In genomic region chr15:74798388-74799254, GRCh38 we compare ENCODE assay signal across 10 cellular contexts. TPM values are rescaled to one million over a fixed set of nuclear protein-coding genes. Genes with fewer than 3 reads are reported as not detected.
A peak's percentile ranks its signal among the peaks of the same experiment; 100 is the strongest.
DNase-seq lines count a peak whose midpoint lies in the region; ATAC-seq and TF ChIP-seq lines count a peak whose summit lies in the region.
"Had no signal": no experiment of that assay in that cellular context is flagged by ENCODE, and none has a peak within 500 bp of the region (broad histone marks: within the 10 kb centered on the region; RNA-seq: fewer than 3 reads in every experiment).

No MANE protein-coding gene starts in this region.

- no TSS peak for BruUV-seq in Calu3 (replicated peaks; lab: Mats Ljungman, UMichigan)

- DNase-seq in CD4-positive, alpha-beta T cell, result no peak
- DNase-seq in mesothelial cell of epicardium (ENCODE audit: low spot score in 2 of 2, unreplicated experiment in 2 of 2), result no peak
- no peak for DNase-seq in Calu3
- no peak for DNase-seq in midbrain (lab: John Stamatoyannopoulos, UW)
- DNase-seq in WTC11 (ENCODE audit: low spot score), result no peak
- DNase-seq: DMS 273 treated with DMSO at 0.1 percent for 48 hours had no signal

- no peak overlapping the region for H3K4me3 ChIP-seq in HEK293 (ENCODE audit: low read depth, low read length)

- H3K36me3 Mint-ChIP-seq in CD4-positive, alpha-beta T cell (ENCODE audit: low read depth), result peaks cover 77% of the 10 kb centered on the region
- H3K36me3 Mint-ChIP-seq in mesothelial cell of epicardium (peaks cover 3% of the 10 kb centered on the region), Calu3 (ENCODE audit: insufficient read depth, unreplicated experiment) (peaks cover 31% of the 10 kb centered on the region), WTC11 (peaks cover 7% of the 10 kb centered on the region; the same call in 1 of the 2 replicates)

- intact Hi-C loops in CD4-positive, alpha-beta T cell (cut with DNase I, micrococcal nuclease), result loop anchor here in 1 of 2 experiments (5.0 kb wide), 1 partner anchor 154 kb away; no protein-coding TSS in a partner anchor
- intact Hi-C loops in Calu3 (cut with micrococcal nuclease; ENCODE audit: unreplicated experiment), result no loop called here

- CTCF ChIA-PET in CD4-positive, alpha-beta T cell (lab: Charles Lee), result interaction anchor here (1.5 to 14.8 kb wide), 5 partner anchors 8 to 151 kb away, joined by 5 to 353 read pairs (median 34); partner anchors contain the start of gene CSK
- CTCF ChIA-PET in HEK293 (lab: Yijun Ruan, JAX) (interaction anchor here (0.5 to 25.7 kb wide), 12 partner anchors 11 to 955 kb away, joined by 3 to 649 read pairs (median 6); partner anchors contain the start of gene CSK), Calu3 (lab: Charles Lee) (interaction anchor here (0.6 to 2.2 kb wide), 3 partner anchors 11 to 124 kb away, joined by 3 to 7 read pairs (median 5); no protein-coding TSS in a partner anchor), WTC11 (lab: Charles Lee) (interaction anchor here (0.6 to 4.9 kb wide), 17 partner anchors 9 to 168 kb away, joined by 3 to 101 read pairs (median 7); partner anchors contain the start of genes CPLX3 and CSK)

- H3K27me3 ChIP-seq in CD4-positive, alpha-beta T cell (ENCODE audit: control insufficient read depth, insufficient read depth, low read length), result no peaks in the 10 kb centered on the region

- H3K27ac Mint-ChIP-seq in CD4-positive, alpha-beta T cell, result peak overlapping the region; percentile 93
- H3K27ac Mint-ChIP-seq in mesothelial cell of epicardium (peak overlapping the region; percentile 36), Calu3 (ENCODE audit: unreplicated experiment) (no peak overlapping the region), WTC11 (no peak overlapping the region; the same call in 1 of the 2 replicates)

- peaks cover 61% of the 10 kb centered on the region for H3K4me1 Mint-ChIP-seq in CD4-positive, alpha-beta T cell (ENCODE audit: low read depth)
- no peaks in the 10 kb centered on the region for H3K4me1 Mint-ChIP-seq in mesothelial cell of epicardium
- no peaks in the 10 kb centered on the region for H3K4me1 Mint-ChIP-seq in Calu3 (ENCODE audit: low read depth, unreplicated experiment)
- H3K4me1 Mint-ChIP-seq in WTC11, result 0 out of 2 replicates have a peak, but pooled peaks cover 2% of the 10 kb centered on the region

- H3K9me3 ChIP-seq in CD4-positive, alpha-beta T cell (ENCODE audit: control insufficient read depth, low read length), result no peaks in the 10 kb centered on the region
- H3K9me3 ChIP-seq in HEK293 (ENCODE audit: control insufficient read depth, insufficient read depth, low read depth, low read length), result no peaks in the 10 kb centered on the region

- peak overlapping the region; percentile 65 for H3K4me3 Mint-ChIP-seq in CD4-positive, alpha-beta T cell
- H3K4me3 Mint-ChIP-seq in mesothelial cell of epicardium (no peak overlapping the region), Calu3 (ENCODE audit: low read depth, unreplicated experiment) (no peak overlapping the region), WTC11 (no peak overlapping the region)

- no peaks in the 10 kb centered on the region for H3K4me1 ChIP-seq in HEK293 (ENCODE audit: control insufficient read depth, insufficient read depth, low read length)

- ATAC-seq in CD4-positive, alpha-beta T cell (ENCODE audit: poor library complexity), result no peak
- no peak for ATAC-seq in SK-N-SH treated with all-trans-retinoic acid at 6 μM for 48 hours
- ATAC-seq in WTC11, result no peak

- H3K9me3 Mint-ChIP-seq in CD4-positive, alpha-beta T cell, result no peaks in the 10 kb centered on the region
- H3K9me3 Mint-ChIP-seq in mesothelial cell of epicardium (no peaks in the 10 kb centered on the region), Calu3 (ENCODE audit: low read depth, unreplicated experiment) (no peaks in the 10 kb centered on the region), WTC11 (no peaks in the 10 kb centered on the region)

- POLR2A ChIA-PET in CD4-positive, alpha-beta T cell (lab: Charles Lee), result interaction anchor here (33.5 kb wide), 1 partner anchor 19 kb away, joined by 925 read pairs; the partner anchor contains the start of gene CSK
- POLR2A ChIA-PET in HEK293 (lab: Yijun Ruan, JAX), result no interaction called here
- POLR2A ChIA-PET in WTC11 (lab: Charles Lee), result no interaction called here

- peak overlapping the region; percentile 90 for H3K27ac ChIP-seq in CD4-positive, alpha-beta T cell (ENCODE audit: low read depth, low read length)
- no peak overlapping the region for H3K27ac ChIP-seq in HEK293 (ENCODE audit: extremely low read depth, low read depth, low read length)
- H3K27ac ChIP-seq in angular gyrus (ENCODE audit: low read depth, low read length), result peak overlapping the region; percentile 3

- TF ChIP-seq CTCF in CD4-positive, alpha-beta T cell (IDR thresholded peaks at IDR 0.05), result no peak
- TF ChIP-seq CTCF in HEK293 (tag by site-specific recombination; IDR thresholded peaks at IDR 0.05), result no peak
- no peak for TF ChIP-seq CTCF in mesothelial cell of epicardium (IDR thresholded peaks at IDR 0.05; ENCODE audit: unreplicated experiment)
- TF ChIP-seq CTCF in Calu3 (IDR thresholded peaks at IDR 0.05; ENCODE audit: unreplicated experiment), result no peak
- no peak for TF ChIP-seq CTCF in WTC11 (IDR thresholded peaks at IDR 0.05)

- peaks cover 20 to 66% of the 10 kb centered on the region in 2 experiments; a peak in 2 of 3 replicates for H3K36me3 ChIP-seq in HEK293 (ENCODE audit: control insufficient read depth in 2 of 2, insufficient read depth in 1 of 2, low read length in 2 of 2)

- H3K27me3 Mint-ChIP-seq in CD4-positive, alpha-beta T cell, result no peaks in the 10 kb centered on the region
- H3K27me3 Mint-ChIP-seq in mesothelial cell of epicardium (ENCODE audit: low read depth), result no peaks in the 10 kb centered on the region
- H3K27me3 Mint-ChIP-seq in Calu3 (ENCODE audit: unreplicated experiment), result no peaks in the 10 kb centered on the region
- H3K27me3 Mint-ChIP-seq in WTC11 (ENCODE audit: low read depth), result no peaks in the 10 kb centered on the region

TF ChIP-seq in HEK293, 187 proteins besides CTCF, POLR2A, EP300 and RAD21:
- TF ChIP-seq EGR2 (tag by site-specific recombination; IDR thresholded peaks at IDR 0.05; ENCODE audit: low read depth), result peak; percentile 33; the same call in 1 of the 2 replicates
- TF ChIP-seq MYNN (tag by site-specific recombination; IDR thresholded peaks at IDR 0.05; ENCODE audit: borderline replicate concordance), result no peak
- peak; percentile 85 for TF ChIP-seq ZNF10 (tag by site-specific recombination; IDR thresholded peaks at IDR 0.05)
- TF ChIP-seq ZFHX2 (tag by site-specific recombination; conservative IDR thresholded peaks at IDR 0.05), result peak; percentile 65
TF ChIP-seq in HEK293: peak in this region for 3.

TF ChIP-seq in SK-N-SH treated with all-trans-retinoic acid at 6 μM for 48 hours, 23 proteins besides CTCF, POLR2A, EP300 and RAD21 (continues in another document):
- TF ChIP-seq ZFP3 (CRISPR knock-in tag; IDR thresholded peaks at IDR 0.05) (no peak), ZNF70 (CRISPR knock-in tag; IDR thresholded peaks at IDR 0.05) (no peak), ISL1 (CRISPR knock-in tag; IDR thresholded peaks at IDR 0.05) (no peak)

TF ChIP-seq in WTC11, 78 proteins besides CTCF, POLR2A, EP300 and RAD21:
- no peak for TF ChIP-seq FOXK1 (CRISPR knock-in tag; IDR thresholded peaks at IDR 0.05)
- no peak for TF ChIP-seq GABPB1 (CRISPR knock-in tag; IDR thresholded peaks at IDR 0.05)

RNA-seq across cellular contexts. Expression of gene LMAN1L, which starts 14.0 kb away (rescaled TPM):
- under 1 TPM; 0.56 to 0.93 TPM for total RNA-seq in CD4-positive, alpha-beta T cell
- total RNA-seq in mesothelial cell of epicardium (0.16 to 0.65 TPM (median 0.35 TPM) in 3 replicates), Calu3 (2022) (0.35 and 1.1 TPM in 2 replicates), WTC11 (2021) (not detected in 3 replicates)
- total RNA-seq: posterior vena cava had no signal

RNA-seq across cellular contexts. Expression of gene CSK, which starts 16.7 kb away (rescaled TPM):
- total RNA-seq in CD4-positive, alpha-beta T cell, result 100 to 1,000 TPM; 114 to 118 TPM
- total RNA-seq in mesothelial cell of epicardium (57.0 to 59.0 TPM (median 58.1 TPM) in 3 replicates), Calu3 (2022) (82.6 and 85.1 TPM in 2 replicates), WTC11 (2021) (55.1 to 55.9 TPM (median 55.3 TPM) in 3 replicates)

RNA-seq across cellular contexts. Expression of gene CPLX3, which starts 27.8 kb away (rescaled TPM):
- total RNA-seq in CD4-positive, alpha-beta T cell, result under 1 TPM; 0.16 to 0.53 TPM
- total RNA-seq in mesothelial cell of epicardium (0.14 TPM in 1 of 3 replicates, not detected in the others), Calu3 (2022) (0.21 and 0.29 TPM in 2 replicates), WTC11 (2021) (0.09 to 0.21 TPM (median 0.09 TPM) in 3 replicates)
- total RNA-seq: posterior vena cava had no signal

RNA-seq across cellular contexts. Expression of gene ULK3, which starts 44.3 kb away (rescaled TPM):
- 10 to 100 TPM; 37.8 to 38.9 TPM for total RNA-seq in CD4-positive, alpha-beta T cell
- total RNA-seq in mesothelial cell of epicardium (30.9 to 34.8 TPM (median 32.6 TPM) in 3 replicates), Calu3 (2022) (33.8 and 42.2 TPM in 2 replicates), WTC11 (2021) (34.4 to 38.9 TPM (median 37.4 TPM) in 3 replicates)

RNA-seq across cellular contexts. Expression of gene CYP1A2, which starts 50.0 kb away (rescaled TPM):
- total RNA-seq in CD4-positive, alpha-beta T cell, result not detected
- total RNA-seq in mesothelial cell of epicardium (0.09 TPM in 1 of 3 replicates, not detected in the others), Calu3 (2022) (not detected in 2 replicates), WTC11 (2021) (0.07 TPM in 1 of 3 replicates, not detected in the others)
- total RNA-seq: posterior vena cava had no signal

Comparison
In these comparisons a context has a peak if more than half of its experiments do, and no peak if none do; other contexts are left out.
1. H3K27ac Mint-ChIP-seq: peak in CD4-positive, alpha-beta T cell (single experiment) and mesothelial cell of epicardium (single experiment); none in Calu3 (single experiment) and WTC11 (single experiment).